Comparison of ENCODE assay signal across 8 cellular contexts in the genomic region with DNA sequence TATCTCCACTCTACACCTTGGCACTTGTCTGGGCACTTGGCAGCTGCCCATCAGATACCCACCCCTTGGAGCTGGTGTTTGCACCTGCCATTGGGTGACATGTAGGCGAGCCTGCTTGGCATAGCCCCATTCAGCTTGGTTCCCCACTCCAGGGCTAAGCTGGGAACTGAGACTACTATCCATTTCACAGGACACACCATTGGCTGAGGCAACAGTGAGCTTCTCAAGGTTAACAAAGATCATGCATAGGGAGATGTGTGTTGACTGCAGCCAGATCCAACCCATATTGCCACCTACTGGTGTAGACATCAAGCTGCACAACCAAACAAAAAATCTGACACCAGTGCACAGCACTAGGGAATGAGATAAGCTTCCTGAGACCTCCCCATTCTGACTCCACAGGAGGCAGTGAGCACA.
DNase-seq lines count a peak whose midpoint lies in the region; ATAC-seq, FAIRE-seq and TF ChIP-seq lines count a peak whose summit lies in the region.

No MANE protein-coding gene starts in this region.

- no peak overlapping the region for H3T11ph ChIP-seq in H9 (ENCODE audit: low read length)

- H2AK5ac ChIP-seq in H9 (ENCODE audit: insufficient read length, low read length) = no peak overlapping the region

- no peak overlapping the region for H2BK120ac ChIP-seq in H9 (ENCODE audit: low read depth, low read length, poor library complexity, severe bottlenecking)

- H4K20me1 ChIP-seq in H9 (ENCODE audit: control insufficient read depth, insufficient read depth, insufficient read length) = no peaks in the 10 kb centered on the region
- H4K20me1 ChIP-seq in astrocyte (ENCODE audit: insufficient read depth, low read length) = no peaks in the 10 kb centered on the region
- no peaks in the 10 kb centered on the region for H4K20me1 ChIP-seq in osteoblast (ENCODE audit: insufficient read depth, low read length)

- no peak overlapping the region for H3K9ac ChIP-seq in H9 (ENCODE audit: extremely low read depth, insufficient read length, low read length)
- H3K9ac ChIP-seq in astrocyte (ENCODE audit: low read length) = no peak overlapping the region

- ATAC-seq in GM18499 (IDR thresholded peaks at IDR 0.05; ENCODE audit: insufficient read depth, unreplicated experiment) (peak; percentile 85), psoas muscle (no peak), Right ventricle myocardium superior (ENCODE audit: poor library complexity) (no peak)

- no peaks in the 10 kb centered on the region for H3K36me3 Mint-ChIP-seq in H9 (ENCODE audit: insufficient read depth in 1 of 3, low read depth in 3 of 3)
- no peaks in the 10 kb centered on the region for H3K36me3 Mint-ChIP-seq in astrocyte (ENCODE audit: low read depth, unreplicated experiment)

- H3K36me3 ChIP-seq in astrocyte (ENCODE audit: insufficient read depth, low read length) = no peaks in the 10 kb centered on the region
- no peaks in the 10 kb centered on the region for H3K36me3 ChIP-seq in osteoblast (ENCODE audit: insufficient read depth, low read length)
- H3K36me3 ChIP-seq in psoas muscle (ENCODE audit: insufficient read depth in 1 of 2, low read depth in 1 of 2) = no peaks in the 10 kb centered on the region

- H3K27ac ChIP-seq in H9 (ENCODE audit: insufficient read length, low read depth, low read length) (no peak overlapping the region), astrocyte (ENCODE audit: low read depth, low read length) (no peak overlapping the region), osteoblast (ENCODE audit: low read depth, low read length) (no peak overlapping the region), psoas muscle (no peak overlapping the region)

- H4K5ac ChIP-seq in H9 (ENCODE audit: insufficient read length, low read depth, low read length) = no peak overlapping the region

- TF ChIP-seq CTCF in H9 (conservative IDR thresholded peaks at IDR 0.05) (peak; percentile 58), astrocyte (IDR thresholded peaks at IDR 0.05; ENCODE audit: insufficient read depth, low read depth, low read length) (peak; percentile 37), osteoblast (IDR thresholded peaks at IDR 0.05; ENCODE audit: extremely low read depth, low read depth, low read length) (peak; percentile 41), psoas muscle (IDR thresholded peaks at IDR 0.05) (no peak)

- no peak overlapping the region for H2BK5ac ChIP-seq in H9 (ENCODE audit: insufficient read length, low read length)

- no peak overlapping the region for H3K23ac ChIP-seq in H9 (ENCODE audit: insufficient read length, low read depth, low read length)

- H3K4me3 Mint-ChIP-seq in H9 = no peak overlapping the region
- no peak overlapping the region for H3K4me3 Mint-ChIP-seq in astrocyte (ENCODE audit: unreplicated experiment)

- no peaks in the 10 kb centered on the region for H3K79me1 ChIP-seq in H9 (ENCODE audit: insufficient read depth, low read depth, low read length, poor library complexity, severe bottlenecking)

- H3K27me3 Mint-ChIP-seq in H9 (ENCODE audit: low read depth) (no peaks in the 10 kb centered on the region; the same call in 1 of the 2 replicates), astrocyte (ENCODE audit: low read depth, unreplicated experiment) (no peaks in the 10 kb centered on the region)

- no peak overlapping the region for H4K91ac ChIP-seq in H9 (ENCODE audit: insufficient read length, low read depth, low read length)

- H2AFZ ChIP-seq in H9 (ENCODE audit: low read length) (no peak overlapping the region), astrocyte (ENCODE audit: low read depth, low read length) (no peak overlapping the region), osteoblast (ENCODE audit: low read length) (no peak overlapping the region)

- no peak overlapping the region for H3K14ac ChIP-seq in H9 (ENCODE audit: insufficient read depth, low read length)

- no peak overlapping the region for H3K4me2 ChIP-seq in H9 (ENCODE audit: insufficient read depth, insufficient read length, low read length)
- H3K4me2 ChIP-seq in astrocyte (ENCODE audit: low read length) = no peak overlapping the region
- H3K4me2 ChIP-seq in osteoblast (ENCODE audit: insufficient read depth, low read length) = no peak overlapping the region

- no peak overlapping the region for H3K4ac ChIP-seq in H9 (ENCODE audit: low read depth, low read length)

- H3K4me1 ChIP-seq in H9 (ENCODE audit: insufficient read depth, low read length) (no peaks in the 10 kb centered on the region), astrocyte (ENCODE audit: insufficient read depth, low read length) (no peaks in the 10 kb centered on the region), osteoblast (ENCODE audit: insufficient read depth, low read length) (no peaks in the 10 kb centered on the region), psoas muscle (no peaks in the 10 kb centered on the region)

- H3K27ac Mint-ChIP-seq in H9 (peak overlapping the region in 1 of 3 experiments; percentile 11; a peak in 3 of 7 replicates), astrocyte (ENCODE audit: unreplicated experiment) (no peak overlapping the region)

- H3K4me3 ChIP-seq in astrocyte (ENCODE audit: insufficient read depth, low read depth, low read length) (no peak overlapping the region), osteoblast (ENCODE audit: insufficient read depth, low read length) (no peak overlapping the region), psoas muscle (no peak overlapping the region)

- H3K23me2 ChIP-seq in H9 (ENCODE audit: insufficient read length, low read depth, low read length, poor library complexity, severe bottlenecking) = no peaks in the 10 kb centered on the region

- no peak for FAIRE-seq in astrocyte (lab: Jason Lieb, UNC)

- H2BK20ac ChIP-seq in H9 (ENCODE audit: low read depth, low read length, poor library complexity, severe bottlenecking) = no peak overlapping the region

- no peak overlapping the region for H4K8ac ChIP-seq in H9 (replicated peaks; ENCODE audit: insufficient read length, low read depth, low read length)

- no CpG with 5 or more reads among the region's 1 CpG for WGBS in H9 (ENCODE audit: extremely low coverage, insufficient read length, low lambda C conversion rate)
- whole genome bisulfite sequencing in psoas muscle, 3 donors = 61 to 75% (median 70%) methylated on average over 1 of the region's 1 CpG

- peaks cover 8 to 9% of the 10 kb centered on the region in 2 experiments for H3K4me1 Mint-ChIP-seq in H9
- no peaks in the 10 kb centered on the region for H3K4me1 Mint-ChIP-seq in astrocyte (ENCODE audit: low read depth, unreplicated experiment)

- H3K27me3 ChIP-seq in H9 (ENCODE audit: insufficient read depth, low read length) (no peaks in the 10 kb centered on the region), astrocyte (ENCODE audit: insufficient read depth, low read length) (no peaks in the 10 kb centered on the region), osteoblast (ENCODE audit: insufficient read depth, low read length) (no peaks in the 10 kb centered on the region), psoas muscle (ENCODE audit: insufficient read depth in 3 of 3, low read length in 2 of 3) (no peaks in the 10 kb centered on the region)

- no peak overlapping the region for H2BK15ac ChIP-seq in H9 (ENCODE audit: low read depth, low read length)

- H3K9me3 Mint-ChIP-seq in H9 (peaks cover 0 to 3% of the 10 kb centered on the region in 2 experiments; a peak in 2 of 5 replicates), astrocyte (ENCODE audit: unreplicated experiment) (no peaks in the 10 kb centered on the region)

- H3K79me2 ChIP-seq in H9 (ENCODE audit: insufficient read depth, low read length) (no peaks in the 10 kb centered on the region), astrocyte (ENCODE audit: insufficient read depth, low read length) (no peaks in the 10 kb centered on the region), osteoblast (ENCODE audit: insufficient read depth, low read length) (no peaks in the 10 kb centered on the region)

- H2BK12ac ChIP-seq in H9 (ENCODE audit: insufficient read length, low read depth, low read length) = no peak overlapping the region

- H3K9me3 ChIP-seq in H9 (ENCODE audit: control insufficient read depth, low read depth, low read length) (no peaks in the 10 kb centered on the region), astrocyte (ENCODE audit: insufficient read depth, low read depth, low read length) (no peaks in the 10 kb centered on the region), osteoblast (ENCODE audit: low read depth, low read length) (no peaks in the 10 kb centered on the region), psoas muscle (peaks cover 5% of the 10 kb centered on the region)

- intact Hi-C loops in psoas muscle (cut with DNase I) = no loop called here
- intact Hi-C loops in Right ventricle myocardium superior (cut with DNase I) = no loop called here

- no peak overlapping the region for H3K18ac ChIP-seq in H9 (ENCODE audit: insufficient read length, low read depth, low read length)

- peak; percentile 43 for DNase-seq in H9
- DNase-seq in Kasumi-1 (lab: John Stamatoyannopoulos, UW) = peak; percentile 75 to 89
- peak; percentile 10 for DNase-seq in astrocyte (ENCODE audit: low read depth)
- no peak for DNase-seq in osteoblast (ENCODE audit: insufficient read length, low spot score, missing footprints)
- no peak for DNase-seq in psoas muscle
- DNase-seq in NCI-H345 treated with DMSO at 0.1 percent for 48 hours (lab: John Stamatoyannopoulos, UW; ENCODE audit: unreplicated experiment) = no peak
- DNase-seq in Right ventricle myocardium superior = no peak

- H3K56ac ChIP-seq in H9 (ENCODE audit: insufficient read length, low read depth, low read length) = no peak overlapping the region

Comparison
In these comparisons a context has a peak if more than half of its experiments do, and no peak if none do; other contexts are left out.
1. DNase-seq: peak in H9 (single experiment), Kasumi-1 (2 of 2) and astrocyte (single experiment); none in osteoblast (single experiment), psoas muscle (0 of 2), NCI-H345 treated with DMSO at 0.1 percent for 48 hours (single experiment) and Right ventricle myocardium superior (single experiment).